ENCODE assay signal across 9 cellular contexts in the genomic region with DNA sequence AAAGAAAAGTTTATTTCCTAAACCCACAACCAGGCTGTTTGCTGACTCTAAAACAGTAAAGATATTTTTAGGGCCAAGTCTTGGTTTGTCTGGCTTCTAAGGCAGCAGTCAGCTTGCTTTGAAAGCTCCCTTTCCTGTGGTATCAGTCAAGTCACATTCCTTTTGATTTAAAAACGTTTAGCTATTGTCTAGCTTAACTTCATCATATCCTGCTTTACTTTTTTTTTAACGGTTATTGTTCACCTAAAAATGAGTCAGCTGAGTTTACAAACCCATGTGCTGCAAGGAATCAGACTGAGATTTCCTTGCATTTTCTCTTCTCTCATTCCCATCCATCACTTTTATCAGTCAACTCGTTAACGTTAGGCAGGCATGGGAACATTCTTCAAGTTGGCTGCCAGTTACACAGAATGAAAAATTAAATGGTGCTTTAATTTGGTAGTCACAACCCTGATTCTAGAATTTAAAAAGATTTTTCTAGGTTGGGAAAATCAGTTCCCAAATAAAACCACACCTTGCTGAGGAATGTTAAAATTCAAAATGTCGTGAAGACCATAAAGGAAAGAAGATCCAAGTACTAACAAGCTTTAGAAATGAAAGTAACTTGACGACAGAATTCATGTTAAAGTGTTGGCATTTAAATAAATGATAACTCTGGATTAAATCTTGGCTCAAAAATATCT. TPM values are rescaled to one million over a fixed set of nuclear protein-coding genes. Genes with fewer than 3 reads are reported as not detected.
DNase-seq lines count a peak whose midpoint lies in the region; ATAC-seq, FAIRE-seq and TF ChIP-seq lines count a peak whose summit lies in the region.
"Had no signal": no experiment of that assay in that cellular context is flagged by ENCODE, and none has a peak within 500 bp of the region (broad histone marks: within the 10 kb centered on the region; RNA-seq: fewer than 3 reads in every experiment).

No MANE protein-coding gene starts in this region.

- H4K20me1 ChIP-seq in hepatocyte (ENCODE audit: insufficient read depth, poor library complexity, severe bottlenecking) = peaks cover 19% of the 10 kb centered on the region

- ATAC-seq in activated T-cell treated with anti-CD3 and anti-CD28 coated beads, Interleukin-2, amount 50 U/mL, for 4 hours = peak; percentile 21 to 22
- ATAC-seq in activated naive CD8-positive, alpha-beta T cell treated with anti-CD3 and anti-CD28 coated beads, Interleukin-2, amount 10 ng/mL, durations not matched to agents 7 days and 5 days (ENCODE audit: low read depth) = peak; percentile 78

- H3K9me3 ChIP-seq in hepatocyte (ENCODE audit: low read depth) = no peaks in the 10 kb centered on the region
- no peaks in the 10 kb centered on the region for H3K9me3 ChIP-seq in thyroid gland

- peak overlapping the region; percentile 42 for H3K4me2 ChIP-seq in hepatocyte

- no peak for TF ChIP-seq CTCF in hepatocyte (IDR thresholded peaks at IDR 0.05; ENCODE audit: poor library complexity)
- TF ChIP-seq CTCF in thyroid gland (IDR thresholded peaks at IDR 0.05) = no peak

- intact Hi-C loops in thyroid gland (cut with DNase I) = no loop called here

- peaks cover 5% of the 10 kb centered on the region for H3K36me3 Mint-ChIP-seq in activated T-cell treated with anti-CD3 and anti-CD28 coated beads, Interleukin-2, amount 50 U/mL, for 4 hours (ENCODE audit: insufficient read depth)
- H3K36me3 Mint-ChIP-seq in activated naive CD8-positive, alpha-beta T cell treated with anti-CD3 and anti-CD28 coated beads, Interleukin-2, amount 10 ng/mL, durations not matched to agents 7 days and 5 days = peaks cover 10% of the 10 kb centered on the region

- H3K4me3 ChIP-seq in hepatocyte (no peak overlapping the region), thyroid gland (replicated peaks in 1 of 3) (no peak overlapping the region)

- H3K9me3 Mint-ChIP-seq in activated T-cell treated with anti-CD3 and anti-CD28 coated beads, Interleukin-2, amount 50 U/mL, for 4 hours = no peaks in the 10 kb centered on the region
- H3K9me3 Mint-ChIP-seq in activated naive CD8-positive, alpha-beta T cell treated with anti-CD3 and anti-CD28 coated beads, Interleukin-2, amount 10 ng/mL, durations not matched to agents 7 days and 5 days = no peaks in the 10 kb centered on the region

- no peaks in the 10 kb centered on the region for H3K27me3 ChIP-seq in hepatocyte
- H3K27me3 ChIP-seq in thyroid gland = no peaks in the 10 kb centered on the region

- H2AFZ ChIP-seq in hepatocyte = no peak overlapping the region

- H3K27me3 Mint-ChIP-seq in activated T-cell treated with anti-CD3 and anti-CD28 coated beads, Interleukin-2, amount 50 U/mL, for 4 hours (ENCODE audit: low read depth) = no peaks in the 10 kb centered on the region
- H3K27me3 Mint-ChIP-seq in activated naive CD8-positive, alpha-beta T cell treated with anti-CD3 and anti-CD28 coated beads, Interleukin-2, amount 10 ng/mL, durations not matched to agents 7 days and 5 days = no peaks in the 10 kb centered on the region

- H3K27ac ChIP-seq in hepatocyte = no peak overlapping the region
- H3K27ac ChIP-seq in thyroid gland = peak overlapping the region in 2 of 3 donors; percentile 21 to 51

- DNase-seq in activated T-cell treated with anti-CD3 and anti-CD28 coated beads, Interleukin-2, amount 50 U/mL, for 4 hours = no peak
- DNase-seq in activated T-cell treated with anti-CD3 and anti-CD28 coated beads, Interleukin-2, amount 50 U/mL, for 48 hours = no peak
- no peak for DNase-seq in activated naive CD8-positive, alpha-beta T cell treated with anti-CD3 and anti-CD28 coated beads, Interleukin-2, amount 10 ng/mL, durations not matched to agents 7 days and 5 days
- no peak for DNase-seq in hepatocyte (ENCODE audit: low spot score)
- DNase-seq in thyroid gland = no peak
- no peak for DNase-seq in NCI-H2107 (lab: John Stamatoyannopoulos, UW)
- DNase-seq in GM12891 (ENCODE audit: insufficient read length, low spot score) = no peak
- no peak for DNase-seq in HuH-7 (ENCODE audit: low spot score)
- DNase-seq: NCI-H1436 had no signal

- H3K4me1 ChIP-seq in hepatocyte (ENCODE audit: insufficient read depth) = peaks cover 26% of the 10 kb centered on the region
- peaks cover 40 to 41% of the 10 kb centered on the region in 2 donors for H3K4me1 ChIP-seq in thyroid gland

- FAIRE-seq in GM12891 (lab: Jason Lieb, UNC) = no peak

- peaks cover 82% of the 10 kb centered on the region for H3K4me1 Mint-ChIP-seq in activated T-cell treated with anti-CD3 and anti-CD28 coated beads, Interleukin-2, amount 50 U/mL, for 4 hours (ENCODE audit: low read depth)
- H3K4me1 Mint-ChIP-seq in activated naive CD8-positive, alpha-beta T cell treated with anti-CD3 and anti-CD28 coated beads, Interleukin-2, amount 10 ng/mL, durations not matched to agents 7 days and 5 days = peaks cover 57% of the 10 kb centered on the region

- H3K27ac Mint-ChIP-seq in activated naive CD8-positive, alpha-beta T cell treated with anti-CD3 and anti-CD28 coated beads, Interleukin-2, amount 10 ng/mL, durations not matched to agents 7 days and 5 days = peak overlapping the region; percentile 79

- TF ChIP-seq POLR2A in thyroid gland (IDR thresholded peaks at IDR 0.05) = no peak
- TF ChIP-seq POLR2A in GM12891 (IDR thresholded peaks at IDR 0.05; ENCODE audit: low read depth, low read length) = no peak

- H3K79me2 ChIP-seq in hepatocyte = peaks cover 70% of the 10 kb centered on the region

- peak overlapping the region; percentile 68 for H3K4me3 Mint-ChIP-seq in activated T-cell treated with anti-CD3 and anti-CD28 coated beads, Interleukin-2, amount 50 U/mL, for 4 hours
- H3K4me3 Mint-ChIP-seq in activated naive CD8-positive, alpha-beta T cell treated with anti-CD3 and anti-CD28 coated beads, Interleukin-2, amount 10 ng/mL, durations not matched to agents 7 days and 5 days = peak overlapping the region; percentile 71

- no peaks in the 10 kb centered on the region for H3K9me2 ChIP-seq in hepatocyte (replicated peaks; ENCODE audit: insufficient read depth)

- POLR2A ChIA-PET in activated naive CD8-positive, alpha-beta T cell treated with anti-CD3 and anti-CD28 coated beads, Interleukin-2, amount 10 ng/mL, durations not matched to agents 7 days and 5 days (lab: Charles Lee) = interaction anchor here (2.1 to 4.0 kb wide), 3 partner anchors 10 to 57 kb away, joined by 5 to 20 read pairs (median 17); partner anchors contain the start of gene ELOVL5

- no peaks in the 10 kb centered on the region for H3K36me3 ChIP-seq in hepatocyte (replicated peaks; ENCODE audit: insufficient read depth, low read depth)
- H3K36me3 ChIP-seq in thyroid gland = no peaks in the 10 kb centered on the region

- WGBS in hepatocyte (ENCODE audit: low lambda C conversion rate, missing lambda C conversion rate) = 44% methylated on average over 6 of the region's 6 CpGs
- WGBS in thyroid gland, 2 donors = 49 to 50% methylated on average over 6 of the region's 6 CpGs

TF ChIP-seq in GM12891, 5 proteins besides CTCF, POLR2A, EP300 and RAD21:
- TF ChIP-seq POLR2AphosphoS5 (IDR thresholded peaks at IDR 0.05; ENCODE audit: low read depth, low read length) = no peak
- no peak for TF ChIP-seq TAF1 (IDR thresholded peaks at IDR 0.05; ENCODE audit: low read depth, low read length)
- TF ChIP-seq PAX5 (IDR thresholded peaks at IDR 0.05; ENCODE audit: insufficient read depth, low read length, severe bottlenecking) = no peak
- TF ChIP-seq SPI1 (IDR thresholded peaks at IDR 0.05; ENCODE audit: low read depth, low read length) = no peak
- no peak for TF ChIP-seq POU2F2 (IDR thresholded peaks at IDR 0.05; ENCODE audit: low read depth, low read length)

RNA-seq across cellular contexts. Expression of gene ELOVL5, which starts 45.9 kb away (rescaled TPM):
- total RNA-seq in activated T-cell treated with anti-CD3 and anti-CD28 coated beads, Interleukin-2, amount 50 U/mL, for 4 hours = 100 to 1,000 TPM in 2 of 3 donors, 10 to 100 TPM in 1; 89.4 to 115 (median 104) TPM
- total RNA-seq in activated naive CD8-positive, alpha-beta T cell treated with anti-CD3 and anti-CD28 coated beads, Interleukin-2, amount 10 ng/mL, durations not matched to agents 7 days and 5 days = 100 to 1,000 TPM; 101 to 110 TPM
- total RNA-seq in hepatocyte (144 and 158 TPM in 2 replicates), thyroid gland (100 to 1,000 TPM in 1 of 4 donors, 10 to 100 TPM in 3; 74.8 to 110 (median 90.6) TPM)
- polyA plus RNA-seq in hepatocyte = 156 and 164 TPM in 2 replicates
- polyA plus RNA-seq in GM12891 (2012; ENCODE audit: low read depth, missing spikeins) = 65.0 TPM
